ENCODE assay signal across 19 cellular contexts in genomic region chr16:50765246-50765645, GRCh38. TPM values are rescaled to one million over a fixed set of nuclear protein-coding genes. Genes with fewer than 3 reads are reported as not detected.
DNase-seq lines count a peak whose midpoint lies in the region; ATAC-seq and TF ChIP-seq lines count a peak whose summit lies in the region.
"Had no signal": no experiment of that assay in that cellular context is flagged by ENCODE, and none has a peak within 500 bp of the region (broad histone marks: within the 10 kb centered on the region; RNA-seq: fewer than 3 reads in every experiment).

No MANE protein-coding gene starts in this region.

- H3K27ac Mint-ChIP-seq in activated naive CD4-positive, alpha-beta T cell treated with anti-CD3 and anti-CD28 coated beads, Interleukin-2, amount 10 ng/mL, durations not matched to agents 7 days and 5 days: peak overlapping the region; percentile 47
- H3K27ac Mint-ChIP-seq in activated T-helper 2 cell treated with anti-CD3 and anti-CD28 coated beads, Interferon-gamma antibody, Interleukin-2, Interleukin-4, amounts not matched to agents 10 μg/mL and 5 μg/mL and 100 μg/mL, durations not matched to agents 14 hours and 24 hours and 36 hours: peak overlapping the region; percentile 88
- peak overlapping the region; percentile 29 for H3K27ac Mint-ChIP-seq in stimulated activated naive CD8-positive, alpha-beta T cell treated with anti-CD3 and anti-CD28 coated beads, Interleukin-15, Interleukin-2, amounts not matched to agents 100 ng/mL and 50 ng/mL, for 24 hours
- H3K27ac Mint-ChIP-seq: B cell; CD8-positive, alpha-beta T cell had no signal

- peak; percentile 75 to 86 for ATAC-seq in activated CD4-positive, CD25-positive, alpha-beta regulatory T cell treated with anti-CD3 and anti-CD28 coated beads, Interleukin-2, amount 50 U/mL, for 24 hours
- ATAC-seq in HG03108 (IDR thresholded peaks at IDR 0.05; ENCODE audit: unreplicated experiment): no peak
- ATAC-seq: CD8-positive, alpha-beta T cell had no signal

- H3K4me3 ChIP-seq in coronary artery: no peak overlapping the region

- H3K27me3 Mint-ChIP-seq in activated naive CD4-positive, alpha-beta T cell treated with anti-CD3 and anti-CD28 coated beads, Interleukin-2, amount 10 ng/mL, durations not matched to agents 7 days and 5 days: no peaks in the 10 kb centered on the region
- no peaks in the 10 kb centered on the region for H3K27me3 Mint-ChIP-seq in activated T-helper 2 cell treated with anti-CD3 and anti-CD28 coated beads, Interferon-gamma antibody, Interleukin-2, Interleukin-4, amounts not matched to agents 10 μg/mL and 5 μg/mL and 100 μg/mL, durations not matched to agents 14 hours and 24 hours and 36 hours (ENCODE audit: low read depth)
- no peaks in the 10 kb centered on the region for H3K27me3 Mint-ChIP-seq in stimulated activated naive CD8-positive, alpha-beta T cell treated with anti-CD3 and anti-CD28 coated beads, Interleukin-15, Interleukin-2, amounts not matched to agents 100 ng/mL and 50 ng/mL, for 24 hours
- H3K27me3 Mint-ChIP-seq: B cell had no signal

- no peak for TF ChIP-seq CTCF in coronary artery (IDR thresholded peaks at IDR 0.05)

- CTCF ChIA-PET in activated naive CD4-positive, alpha-beta T cell treated with anti-CD3 and anti-CD28 coated beads, Interleukin-2, amount 10 ng/mL, durations not matched to agents 7 days and 5 days (lab: Charles Lee): interaction anchor here (1.3 to 2.0 kb wide), 3 partner anchors 14 to 98 kb away, joined by 3 to 4 read pairs (median 4); no protein-coding TSS in a partner anchor

- no peak overlapping the region for H3K27ac ChIP-seq in coronary artery
- H3K27ac ChIP-seq: 22Rv1, KMS-11 had no signal

- H3K36me3 Mint-ChIP-seq in activated naive CD4-positive, alpha-beta T cell treated with anti-CD3 and anti-CD28 coated beads, Interleukin-2, amount 10 ng/mL, durations not matched to agents 7 days and 5 days: peaks cover 80% of the 10 kb centered on the region
- H3K36me3 Mint-ChIP-seq in activated T-helper 2 cell treated with anti-CD3 and anti-CD28 coated beads, Interferon-gamma antibody, Interleukin-2, Interleukin-4, amounts not matched to agents 10 μg/mL and 5 μg/mL and 100 μg/mL, durations not matched to agents 14 hours and 24 hours and 36 hours (ENCODE audit: low read depth): peaks cover 97% of the 10 kb centered on the region
- peaks cover 82% of the 10 kb centered on the region for H3K36me3 Mint-ChIP-seq in stimulated activated naive CD8-positive, alpha-beta T cell treated with anti-CD3 and anti-CD28 coated beads, Interleukin-15, Interleukin-2, amounts not matched to agents 100 ng/mL and 50 ng/mL, for 24 hours (ENCODE audit: low read depth)

- H3K4me1 Mint-ChIP-seq in activated naive CD4-positive, alpha-beta T cell treated with anti-CD3 and anti-CD28 coated beads, Interleukin-2, amount 10 ng/mL, durations not matched to agents 7 days and 5 days: peaks cover 78% of the 10 kb centered on the region
- H3K4me1 Mint-ChIP-seq in activated T-helper 2 cell treated with anti-CD3 and anti-CD28 coated beads, Interferon-gamma antibody, Interleukin-2, Interleukin-4, amounts not matched to agents 10 μg/mL and 5 μg/mL and 100 μg/mL, durations not matched to agents 14 hours and 24 hours and 36 hours (ENCODE audit: low read depth): peaks cover 61% of the 10 kb centered on the region
- H3K4me1 Mint-ChIP-seq in stimulated activated naive CD8-positive, alpha-beta T cell treated with anti-CD3 and anti-CD28 coated beads, Interleukin-15, Interleukin-2, amounts not matched to agents 100 ng/mL and 50 ng/mL, for 24 hours (ENCODE audit: low read depth): peaks cover 96% of the 10 kb centered on the region

- H3K9me3 Mint-ChIP-seq in activated naive CD4-positive, alpha-beta T cell treated with anti-CD3 and anti-CD28 coated beads, Interleukin-2, amount 10 ng/mL, durations not matched to agents 7 days and 5 days: peaks cover 8% of the 10 kb centered on the region
- peaks cover 41% of the 10 kb centered on the region for H3K9me3 Mint-ChIP-seq in activated T-helper 2 cell treated with anti-CD3 and anti-CD28 coated beads, Interferon-gamma antibody, Interleukin-2, Interleukin-4, amounts not matched to agents 10 μg/mL and 5 μg/mL and 100 μg/mL, durations not matched to agents 14 hours and 24 hours and 36 hours
- H3K9me3 Mint-ChIP-seq in stimulated activated naive CD8-positive, alpha-beta T cell treated with anti-CD3 and anti-CD28 coated beads, Interleukin-15, Interleukin-2, amounts not matched to agents 100 ng/mL and 50 ng/mL, for 24 hours: no peaks in the 10 kb centered on the region

- intact Hi-C loops in activated T-helper 2 cell treated with anti-CD3 and anti-CD28 coated beads, Interferon-gamma antibody, Interleukin-2, Interleukin-4, amounts not matched to agents 10 μg/mL and 5 μg/mL and 100 μg/mL, durations not matched to agents 14 hours and 24 hours and 36 hours (cut with micrococcal nuclease): loop anchor here (5.0 kb wide), 1 partner anchor 428 kb away; no protein-coding TSS in a partner anchor

- DNase-seq in activated CD4-positive, CD25-positive, alpha-beta regulatory T cell treated with anti-CD3 and anti-CD28 coated beads, Interleukin-2, amount 50 U/mL, for 72 hours: no peak
- DNase-seq in activated naive CD4-positive, alpha-beta T cell treated with anti-CD3 and anti-CD28 coated beads, Interleukin-2, amount 10 ng/mL, durations not matched to agents 7 days and 5 days: no peak
- no peak for DNase-seq in activated naive CD4-positive, alpha-beta T cell treated with Interleukin-2 at 50 U/mL for 16 hours
- no peak for DNase-seq in activated T-helper 2 cell treated with anti-CD3 and anti-CD28 coated beads, Interferon-gamma antibody, Interleukin-2, Interleukin-4, amounts not matched to agents 10 μg/mL and 5 μg/mL and 100 μg/mL, durations not matched to agents 14 hours and 24 hours and 36 hours (ENCODE audit: low spot score)
- no peak for DNase-seq in coronary artery (ENCODE audit: low spot score)
- DNase-seq: CD8-positive, alpha-beta T cell; DMS79; H7; NCI-H1048; NCI-H1436 treated with DMSO at 0.1 percent for 48 hours; NCI-H2029 treated with DMSO at 0.1 percent for 48 hours; NCI-H510A; NCI-H774 had no signal

- no peak overlapping the region for H3K4me3 Mint-ChIP-seq in activated naive CD4-positive, alpha-beta T cell treated with anti-CD3 and anti-CD28 coated beads, Interleukin-2, amount 10 ng/mL, durations not matched to agents 7 days and 5 days
- H3K4me3 Mint-ChIP-seq in activated T-helper 2 cell treated with anti-CD3 and anti-CD28 coated beads, Interferon-gamma antibody, Interleukin-2, Interleukin-4, amounts not matched to agents 10 μg/mL and 5 μg/mL and 100 μg/mL, durations not matched to agents 14 hours and 24 hours and 36 hours (ENCODE audit: low read depth): no peak overlapping the region
- peak overlapping the region; percentile 30 for H3K4me3 Mint-ChIP-seq in stimulated activated naive CD8-positive, alpha-beta T cell treated with anti-CD3 and anti-CD28 coated beads, Interleukin-15, Interleukin-2, amounts not matched to agents 100 ng/mL and 50 ng/mL, for 24 hours
- H3K4me3 Mint-ChIP-seq: B cell; CD8-positive, alpha-beta T cell had no signal

RNA-seq across cellular contexts. Expression of gene CYLD, which starts 23.4 kb away (rescaled TPM):
- 189 and 201 TPM in 2 replicates for total RNA-seq in activated T-helper 2 cell treated with anti-CD3 and anti-CD28 coated beads, Interferon-gamma antibody, Interleukin-2, Interleukin-4, amounts not matched to agents 10 μg/mL and 5 μg/mL and 100 μg/mL, durations not matched to agents 14 hours and 24 hours and 36 hours

Comparison
In these comparisons a context has a peak if more than half of its experiments do, and no peak if none do; other contexts are left out.
1. H3K27ac Mint-ChIP-seq: peak in every context shown above with its lines; median percentile 88 in activated T-helper 2 cell treated with anti-CD3 and anti-CD28 coated beads, Interferon-gamma antibody, Interleukin-2, Interleukin-4, amounts not matched to agents 10 μg/mL and 5 μg/mL and 100 μg/mL, durations not matched to agents 14 hours and 24 hours and 36 hours; 47 in activated naive CD4-positive, alpha-beta T cell treated with anti-CD3 and anti-CD28 coated beads, Interleukin-2, amount 10 ng/mL, durations not matched to agents 7 days and 5 days; 29 in stimulated activated naive CD8-positive, alpha-beta T cell treated with anti-CD3 and anti-CD28 coated beads, Interleukin-15, Interleukin-2, amounts not matched to agents 100 ng/mL and 50 ng/mL, for 24 hours.